7 cellular contexts compared by ENCODE assay signal in the genomic region with DNA sequence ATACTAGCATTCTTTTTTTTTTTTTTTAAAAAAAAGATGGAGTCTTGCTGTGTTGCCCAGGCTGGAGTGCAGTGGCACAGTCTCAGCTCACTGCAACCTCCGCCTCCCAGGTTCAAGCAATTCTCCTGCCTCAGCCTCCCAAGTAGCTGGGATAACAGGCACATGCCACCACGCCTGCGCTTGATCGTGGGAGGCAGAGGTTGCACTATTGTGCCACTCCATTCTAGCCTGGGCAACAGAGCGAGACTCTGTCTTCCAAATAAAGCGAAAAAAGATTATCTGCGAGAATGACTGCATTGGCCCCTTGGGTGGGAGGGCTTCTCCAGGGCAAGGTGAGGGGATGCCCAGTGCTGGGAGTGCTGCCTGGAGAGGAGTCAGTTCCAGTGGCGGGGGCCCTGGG.
DNase-seq lines count a peak whose midpoint lies in the region; ATAC-seq, FAIRE-seq and TF ChIP-seq lines count a peak whose summit lies in the region.
"Not testable (repeated sequence)": the region's sequence is repeated elsewhere in the genome, so short reads cannot be mapped to it uniquely, and the experiment has no call there.

No MANE protein-coding gene starts in this region.

- not testable (repeated sequence) for H3K4me3 ChIP-seq in CD4-positive, CD25-positive, alpha-beta regulatory T cell (ENCODE audit: low read depth, low read length); kidney (ENCODE audit: low read length in 2 of 2); neural progenitor cell; aorta (ENCODE audit: low read length in 2 of 2)

- H3K9me3 Mint-ChIP-seq in CD4-positive, CD25-positive, alpha-beta regulatory T cell; activated T-helper 2 cell treated with anti-CD3 and anti-CD28 coated beads, Interferon-gamma antibody, Interleukin-2, Interleukin-4, amounts not matched to agents 10 μg/mL and 5 μg/mL and 100 μg/mL, durations not matched to agents 14 hours and 24 hours and 36 hours; brain; neural progenitor cell: not testable (repeated sequence)

- not testable (repeated sequence) for FAIRE-seq in kidney (lab: Jason Lieb, UNC)

- H2AFZ ChIP-seq in neural progenitor cell (replicated peaks): not testable (repeated sequence)

- H3K4me1 Mint-ChIP-seq in CD4-positive, CD25-positive, alpha-beta regulatory T cell; activated T-helper 2 cell treated with anti-CD3 and anti-CD28 coated beads, Interferon-gamma antibody, Interleukin-2, Interleukin-4, amounts not matched to agents 10 μg/mL and 5 μg/mL and 100 μg/mL, durations not matched to agents 14 hours and 24 hours and 36 hours (ENCODE audit: low read depth); brain; neural progenitor cell: not testable (repeated sequence)

- not testable (repeated sequence) for H3F3A ChIP-seq in neural progenitor cell (ENCODE audit: low read depth)

- not testable (repeated sequence) for DNase-seq in CD4-positive, CD25-positive, alpha-beta regulatory T cell; neural progenitor cell (ENCODE audit: low spot score)
- peak; percentile 11 for DNase-seq in activated T-helper 2 cell treated with anti-CD3 and anti-CD28 coated beads, Interferon-gamma antibody, Interleukin-2, Interleukin-4, amounts not matched to agents 10 μg/mL and 5 μg/mL and 100 μg/mL, durations not matched to agents 14 hours and 24 hours and 36 hours (ENCODE audit: low spot score)
- peak; percentile 78 for DNase-seq in kidney
- peak; percentile 36 to 82 for DNase-seq in aorta

- not testable (repeated sequence) for H3K4me2 ChIP-seq in neural progenitor cell

- not testable (repeated sequence) for H3K27ac ChIP-seq in CD4-positive, CD25-positive, alpha-beta regulatory T cell (ENCODE audit: insufficient read depth, low read length, poor library complexity, severe bottlenecking); kidney (ENCODE audit: low read depth in 2 of 2, low read length in 2 of 2); neural progenitor cell; aorta (ENCODE audit: low read depth in 1 of 2, low read length in 2 of 2)
- H3K27ac ChIP-seq in VCaP: peak overlapping the region; percentile 27; the same call in 1 of the 2 replicates

- H3K27me3 Mint-ChIP-seq in CD4-positive, CD25-positive, alpha-beta regulatory T cell; activated T-helper 2 cell treated with anti-CD3 and anti-CD28 coated beads, Interferon-gamma antibody, Interleukin-2, Interleukin-4, amounts not matched to agents 10 μg/mL and 5 μg/mL and 100 μg/mL, durations not matched to agents 14 hours and 24 hours and 36 hours (ENCODE audit: low read depth); brain; neural progenitor cell (ENCODE audit: insufficient read depth, low read depth): not testable (repeated sequence)

- not testable (repeated sequence) for H3K27me3 ChIP-seq in CD4-positive, CD25-positive, alpha-beta regulatory T cell (ENCODE audit: control insufficient read depth, insufficient read depth, low read length); neural progenitor cell; aorta (ENCODE audit: control insufficient read depth in 1 of 2, insufficient read depth in 2 of 2, low read length in 1 of 2)

- H4K20me1 ChIP-seq in neural progenitor cell (ENCODE audit: low read depth): not testable (repeated sequence)

- not testable (repeated sequence) for H3K36me3 Mint-ChIP-seq in CD4-positive, CD25-positive, alpha-beta regulatory T cell; activated T-helper 2 cell treated with anti-CD3 and anti-CD28 coated beads, Interferon-gamma antibody, Interleukin-2, Interleukin-4, amounts not matched to agents 10 μg/mL and 5 μg/mL and 100 μg/mL, durations not matched to agents 14 hours and 24 hours and 36 hours (ENCODE audit: low read depth); neural progenitor cell
- H3K36me3 Mint-ChIP-seq in brain: peaks cover 32% of the 10 kb centered on the region

- WGBS in aorta, 2 donors: 90 to 98% methylated on average over 7 of the region's 8 CpGs

- not testable (repeated sequence) for H3K9me3 ChIP-seq in CD4-positive, CD25-positive, alpha-beta regulatory T cell (ENCODE audit: control insufficient read depth in 2 of 2, low read length in 2 of 2); kidney (ENCODE audit: control insufficient read depth in 1 of 2, low read length in 2 of 2); neural progenitor cell (ENCODE audit: low read depth); aorta (ENCODE audit: control insufficient read depth, low read length)

- not testable (repeated sequence) for H3K4me3 Mint-ChIP-seq in CD4-positive, CD25-positive, alpha-beta regulatory T cell; activated T-helper 2 cell treated with anti-CD3 and anti-CD28 coated beads, Interferon-gamma antibody, Interleukin-2, Interleukin-4, amounts not matched to agents 10 μg/mL and 5 μg/mL and 100 μg/mL, durations not matched to agents 14 hours and 24 hours and 36 hours (ENCODE audit: low read depth); brain; neural progenitor cell

- ATAC-seq in CD4-positive, CD25-positive, alpha-beta regulatory T cell (ENCODE audit: low read depth in 2 of 2); aorta (ENCODE audit: low FRiP score): not testable (repeated sequence)

- not testable (repeated sequence) for TF ChIP-seq CTCF in VCaP (conservative IDR thresholded peaks at IDR 0.05); brain (conservative IDR thresholded peaks at IDR 0.05); kidney (IDR thresholded peaks at IDR 0.05; ENCODE audit: borderline replicate concordance, extremely low read depth, insufficient read depth); neural progenitor cell (IDR thresholded peaks at IDR 0.05)

- not testable (repeated sequence) for H3K36me3 ChIP-seq in CD4-positive, CD25-positive, alpha-beta regulatory T cell (ENCODE audit: control insufficient read depth, insufficient read depth, low read length); kidney (ENCODE audit: control insufficient read depth in 1 of 2, insufficient read depth in 2 of 2, low read length in 2 of 2); neural progenitor cell; aorta (ENCODE audit: control insufficient read depth in 1 of 2, insufficient read depth in 2 of 2, low read length in 1 of 2)

- intact Hi-C loops in activated T-helper 2 cell treated with anti-CD3 and anti-CD28 coated beads, Interferon-gamma antibody, Interleukin-2, Interleukin-4, amounts not matched to agents 10 μg/mL and 5 μg/mL and 100 μg/mL, durations not matched to agents 14 hours and 24 hours and 36 hours (cut with micrococcal nuclease); kidney (cut with DNase I); aorta (cut with DNase I): not testable (repeated sequence)

- H3K9ac ChIP-seq in kidney (ENCODE audit: low read length in 2 of 2); neural progenitor cell: not testable (repeated sequence)

- H3K79me2 ChIP-seq in neural progenitor cell (ENCODE audit: low read depth): not testable (repeated sequence)

- not testable (repeated sequence) for H3K4me1 ChIP-seq in CD4-positive, CD25-positive, alpha-beta regulatory T cell (ENCODE audit: control insufficient read depth, insufficient read depth, low read length, poor library complexity, severe bottlenecking); kidney (ENCODE audit: control insufficient read depth in 1 of 2, insufficient read depth in 1 of 2, low read depth in 1 of 2, low read length in 2 of 2); neural progenitor cell; aorta (ENCODE audit: control insufficient read depth in 1 of 2, insufficient read depth in 2 of 2, low read length in 2 of 2)

- peak overlapping the region in 2 of 3 donors; percentile 47 to 53 for H3K27ac Mint-ChIP-seq in CD4-positive, CD25-positive, alpha-beta regulatory T cell
- not testable (repeated sequence) for H3K27ac Mint-ChIP-seq in activated T-helper 2 cell treated with anti-CD3 and anti-CD28 coated beads, Interferon-gamma antibody, Interleukin-2, Interleukin-4, amounts not matched to agents 10 μg/mL and 5 μg/mL and 100 μg/mL, durations not matched to agents 14 hours and 24 hours and 36 hours
- H3K27ac Mint-ChIP-seq in brain: peak overlapping the region in 3 of 5 experiments; percentile 13 to 57 (median 27)
- H3K27ac Mint-ChIP-seq in neural progenitor cell: peak overlapping the region; percentile 43
